9 cellular contexts compared by ENCODE assay signal in the genomic region with DNA sequence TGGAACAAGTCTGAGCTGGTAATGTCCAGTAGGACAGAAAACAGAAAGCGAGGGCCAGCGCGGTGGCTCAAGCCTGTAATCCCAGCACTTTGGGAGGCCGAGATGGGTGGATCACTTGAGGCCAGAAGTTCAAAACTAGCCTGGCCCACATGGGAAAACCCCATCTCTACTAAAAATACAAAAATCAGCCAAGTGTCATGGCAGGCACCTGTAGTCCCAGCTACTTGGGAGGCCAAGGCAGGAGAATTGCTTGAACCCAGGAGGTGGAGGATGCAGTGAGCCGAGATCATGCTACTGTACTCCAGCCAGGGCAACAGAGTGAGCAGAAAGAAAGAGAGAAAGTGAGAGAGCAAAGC. TPM values are rescaled to one million over a fixed set of nuclear protein-coding genes. Genes with fewer than 3 reads are reported as not detected.
A peak's percentile ranks its signal among the peaks of the same experiment; 100 is the strongest.
DNase-seq lines count a peak whose midpoint lies in the region; ATAC-seq and TF ChIP-seq lines count a peak whose summit lies in the region.
"Not testable (repeated sequence)": the region's sequence is repeated elsewhere in the genome, so short reads cannot be mapped to it uniquely, and the experiment has no call there.
"Had no signal": no experiment of that assay in that cellular context is flagged by ENCODE, and none has a peak within 500 bp of the region (broad histone marks: within the 10 kb centered on the region; RNA-seq: fewer than 3 reads in every experiment).

No MANE protein-coding gene starts in this region.

- peak overlapping the region; percentile 40; the same call in 1 of the 2 replicates for H3K27ac ChIP-seq in RWPE1
- H3K27ac ChIP-seq in osteoblast (ENCODE audit: low read depth, low read length), result not testable (repeated sequence)

- H3K36me3 ChIP-seq in osteoblast (ENCODE audit: insufficient read depth, low read length), result not testable (repeated sequence)

- H3K4me1 ChIP-seq in osteoblast (ENCODE audit: insufficient read depth, low read length), result not testable (repeated sequence)

- H4K20me1 ChIP-seq in osteoblast (ENCODE audit: insufficient read depth, low read length), result not testable (repeated sequence)

- peak overlapping the region; percentile 8 for H2AFZ ChIP-seq in osteoblast (ENCODE audit: low read length)

- not testable (repeated sequence) for H3K4me3 Mint-ChIP-seq in activated naive CD4-positive, alpha-beta T cell treated with anti-CD3 and anti-CD28 coated beads for 36 hours

- ATAC-seq in GM18502 (IDR thresholded peaks at IDR 0.05; ENCODE audit: poor library complexity, unreplicated experiment), result peak; percentile 27
- ATAC-seq in GM19372 (IDR thresholded peaks at IDR 0.05; ENCODE audit: low read depth, unreplicated experiment), result peak; percentile 12
- ATAC-seq in GM21717 (IDR thresholded peaks at IDR 0.05; ENCODE audit: unreplicated experiment), result peak; percentile 14
- peak; percentile 11 for ATAC-seq in HG02885 (IDR thresholded peaks at IDR 0.05; ENCODE audit: poor library complexity, unreplicated experiment)
- peak; percentile 5 for ATAC-seq in HG03378 (IDR thresholded peaks at IDR 0.05; ENCODE audit: unreplicated experiment)

- intact Hi-C loops in activated naive CD4-positive, alpha-beta T cell treated with anti-CD3 and anti-CD28 coated beads for 36 hours (cut with micrococcal nuclease), result loop anchor here (1.0 kb wide), 3 partner anchors 35 to 80 kb away; partner anchors contain the start of gene PMAIP1

- H3K4me1 Mint-ChIP-seq in activated naive CD4-positive, alpha-beta T cell treated with anti-CD3 and anti-CD28 coated beads for 36 hours (ENCODE audit: low read depth), result peaks cover 16% of the 10 kb centered on the region

- CTCF ChIA-PET in RWPE1 (lab: Yijun Ruan, JAX), result interaction anchor here (0.7 kb wide), 1 partner anchor 53 kb away, joined by 3 read pairs; no protein-coding TSS in a partner anchor
- CTCF ChIA-PET in activated naive CD4-positive, alpha-beta T cell treated with anti-CD3 and anti-CD28 coated beads for 36 hours (lab: Charles Lee), result interaction anchor here (0.6 to 1.1 kb wide), 4 partner anchors 9 to 65 kb away, joined by 3 to 7 read pairs (median 3); no protein-coding TSS in a partner anchor

- not testable (repeated sequence) for H3K9me3 Mint-ChIP-seq in activated naive CD4-positive, alpha-beta T cell treated with anti-CD3 and anti-CD28 coated beads for 36 hours

- TF ChIP-seq CTCF in RWPE1 (conservative IDR thresholded peaks at IDR 0.05; ENCODE audit: low read depth); osteoblast (IDR thresholded peaks at IDR 0.05; ENCODE audit: extremely low read depth, low read depth, low read length): not testable (repeated sequence)

- H3K9me3 ChIP-seq in osteoblast (ENCODE audit: low read depth, low read length), result not testable (repeated sequence)

- POLR2A ChIA-PET in RWPE1 (lab: Yijun Ruan, JAX; ENCODE audit: low non-redundant PET), result not testable (repeated sequence)

- not testable (repeated sequence) for H3K4me3 ChIP-seq in osteoblast (ENCODE audit: insufficient read depth, low read length)

- H3K79me2 ChIP-seq in osteoblast (ENCODE audit: insufficient read depth, low read length), result not testable (repeated sequence)

- peak overlapping the region; percentile 1 for H3K27ac Mint-ChIP-seq in activated naive CD4-positive, alpha-beta T cell treated with anti-CD3 and anti-CD28 coated beads for 36 hours

- not testable (repeated sequence) for H3K27me3 Mint-ChIP-seq in activated naive CD4-positive, alpha-beta T cell treated with anti-CD3 and anti-CD28 coated beads for 36 hours (ENCODE audit: low read depth)

- DNase-seq in RWPE1 (ENCODE audit: low spot score); activated naive CD4-positive, alpha-beta T cell treated with anti-CD3 and anti-CD28 coated beads for 36 hours; osteoblast (ENCODE audit: insufficient read length, low spot score, missing footprints): not testable (repeated sequence)

- H3K27me3 ChIP-seq in osteoblast (ENCODE audit: insufficient read depth, low read length), result not testable (repeated sequence)

- not testable (repeated sequence) for H3K36me3 Mint-ChIP-seq in activated naive CD4-positive, alpha-beta T cell treated with anti-CD3 and anti-CD28 coated beads for 36 hours (ENCODE audit: low read depth)

- H3K4me2 ChIP-seq in osteoblast (ENCODE audit: insufficient read depth, low read length), result not testable (repeated sequence)

RNA-seq across cellular contexts. Expression of gene PMAIP1, which starts 52.3 kb away (rescaled TPM):
- total RNA-seq in activated naive CD4-positive, alpha-beta T cell treated with anti-CD3 and anti-CD28 coated beads for 36 hours, result 100 to 1,000 TPM; 132 to 141 TPM
- total RNA-seq in osteoblast, result 3.5 and 4.0 TPM in 2 replicates
- total RNA-seq: thoracic aorta had no signal

Comparison
In these comparisons a context has a peak if more than half of its experiments do, and no peak if none do; other contexts are left out.
1. RNA of gene PMAIP1, which starts 52.3 kb away (total RNA-seq): 132 to 141 TPM in activated naive CD4-positive, alpha-beta T cell treated with anti-CD3 and anti-CD28 coated beads for 36 hours; 3.5 to 4.0 TPM in osteoblast; every median in the first group is over 10 times any median in the second.
2. Peak in every context shown above with its lines, with median percentiles within 50 percentile points of each other: ATAC-seq.